1 cellular context compared by ENCODE assay signal in the genomic region with DNA sequence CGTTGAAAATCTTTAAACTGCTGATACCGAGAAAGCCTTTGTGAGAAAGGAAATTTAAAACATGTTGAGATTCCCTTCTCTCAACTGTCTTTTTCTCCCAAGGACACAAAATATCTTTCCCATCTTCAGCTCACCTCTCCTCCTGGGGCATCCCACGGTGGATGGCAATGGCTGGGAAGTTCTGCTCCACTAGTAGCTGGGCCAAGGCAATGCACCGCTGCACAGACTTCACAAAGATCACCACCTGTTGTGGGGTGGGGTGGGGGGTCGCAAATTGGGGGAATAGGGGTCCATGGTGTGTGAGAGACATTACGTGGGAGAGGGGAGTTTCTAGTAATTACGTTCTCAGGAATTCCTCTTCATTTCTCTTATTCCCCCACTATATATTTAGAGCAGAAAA.
TF ChIP-seq lines count a peak whose summit lies in the region.

No MANE protein-coding gene starts in this region.

TF ChIP-seq in HepG2, 621 proteins besides CTCF, POLR2A, EP300 and RAD21:
- TF ChIP-seq PITX1 (CRISPR knock-in tag; IDR thresholded peaks at IDR 0.05) (no peak), ZEB1 (IDR thresholded peaks at IDR 0.05; ENCODE audit: insufficient replicate concordance, low read depth) (no peak), RBFOX2 (IDR thresholded peaks at IDR 0.05; ENCODE audit: low read depth, low read length) (peak; percentile 41), PHB2 (IDR thresholded peaks at IDR 0.05; ENCODE audit: partially characterized antibody) (no peak), CHD4 (IDR thresholded peaks at IDR 0.05; ENCODE audit: borderline replicate concordance, low read length) (no peak), ISX (CRISPR knock-in tag; conservative IDR thresholded peaks at IDR 0.05) (no peak), ZNF567 (CRISPR knock-in tag; IDR thresholded peaks at IDR 0.05; ENCODE audit: borderline replicate concordance) (no peak), RBM22 (optimal IDR thresholded peaks at IDR 0.05; ENCODE audit: low read length) (peak; percentile 66), ZNF329 (CRISPR knock-in tag; IDR thresholded peaks at IDR 0.05; ENCODE audit: low read depth) (no peak)
- TF ChIP-seq, protein P1, sequence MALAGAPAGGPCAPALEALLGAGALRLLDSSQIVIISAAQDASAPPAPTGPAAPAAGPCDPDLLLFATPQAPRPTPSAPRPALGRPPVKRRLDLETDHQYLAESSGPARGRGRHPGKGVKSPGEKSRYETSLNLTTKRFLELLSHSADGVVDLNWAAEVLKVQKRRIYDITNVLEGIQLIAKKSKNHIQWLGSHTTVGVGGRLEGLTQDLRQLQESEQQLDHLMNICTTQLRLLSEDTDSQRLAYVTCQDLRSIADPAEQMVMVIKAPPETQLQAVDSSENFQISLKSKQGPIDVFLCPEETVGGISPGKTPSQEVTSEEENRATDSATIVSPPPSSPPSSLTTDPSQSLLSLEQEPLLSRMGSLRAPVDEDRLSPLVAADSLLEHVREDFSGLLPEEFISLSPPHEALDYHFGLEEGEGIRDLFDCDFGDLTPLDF (CRISPR knock-in tag; IDR thresholded peaks at IDR 0.05): no peak
- TF ChIP-seq, protein P2, sequence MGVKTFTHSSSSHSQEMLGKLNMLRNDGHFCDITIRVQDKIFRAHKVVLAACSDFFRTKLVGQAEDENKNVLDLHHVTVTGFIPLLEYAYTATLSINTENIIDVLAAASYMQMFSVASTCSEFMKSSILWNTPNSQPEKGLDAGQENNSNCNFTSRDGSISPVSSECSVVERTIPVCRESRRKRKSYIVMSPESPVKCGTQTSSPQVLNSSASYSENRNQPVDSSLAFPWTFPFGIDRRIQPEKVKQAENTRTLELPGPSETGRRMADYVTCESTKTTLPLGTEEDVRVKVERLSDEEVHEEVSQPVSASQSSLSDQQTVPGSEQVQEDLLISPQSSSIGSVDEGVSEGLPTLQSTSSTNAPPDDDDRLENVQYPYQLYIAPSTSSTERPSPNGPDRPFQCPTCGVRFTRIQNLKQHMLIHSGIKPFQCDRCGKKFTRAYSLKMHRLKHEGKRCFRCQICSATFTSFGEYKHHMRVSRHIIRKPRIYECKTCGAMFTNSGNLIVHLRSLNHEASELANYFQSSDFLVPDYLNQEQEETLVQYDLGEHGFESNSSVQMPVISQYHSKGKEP (CRISPR knock-in tag; IDR thresholded peaks at IDR 0.05): no peak
TF ChIP-seq in HepG2: peak in this region for 2.
